ENCODE assay signal across 8 cellular contexts in the genomic region with DNA sequence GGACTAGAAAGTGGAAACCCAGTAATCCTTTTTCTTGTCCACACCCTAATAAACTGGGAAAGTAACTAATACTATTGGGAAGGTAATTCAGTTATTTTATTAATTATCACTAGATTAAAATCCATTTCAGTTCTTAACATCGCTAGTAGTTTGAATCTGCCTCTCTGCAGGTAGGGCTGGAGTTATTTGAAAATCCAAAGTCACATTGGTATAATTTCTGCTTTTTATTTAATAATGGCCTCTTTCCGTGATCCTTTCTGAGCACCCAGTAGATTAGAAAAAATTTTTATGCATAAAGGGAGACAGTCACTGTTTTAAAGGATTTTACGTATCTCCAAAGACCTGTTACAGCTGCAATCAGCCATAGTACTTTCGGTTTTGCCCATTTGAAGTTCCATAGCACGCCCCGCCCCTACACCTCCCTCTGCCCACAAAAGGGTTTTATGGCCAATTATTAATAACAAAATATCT. TPM values are rescaled to one million over a fixed set of nuclear protein-coding genes. Genes with fewer than 3 reads are reported as not detected.
DNase-seq lines count a peak whose midpoint lies in the region; ATAC-seq and TF ChIP-seq lines count a peak whose summit lies in the region.

No MANE protein-coding gene starts in this region.

- peak overlapping the region; percentile 97 for H3K9ac ChIP-seq in ES-I3 (ENCODE audit: low read depth, low read length)

- no peak for TF ChIP-seq CTCF in omental fat pad (IDR thresholded peaks at IDR 0.05)

- intact Hi-C loops in sciatic nerve (cut with DNase I), result no loop called here

- no peaks in the 10 kb centered on the region for H3K4me1 ChIP-seq in ES-I3 (ENCODE audit: insufficient read depth, low read length)

- peak; percentile 65 for ATAC-seq in GM21528 (IDR thresholded peaks at IDR 0.05; ENCODE audit: low FRiP score, unreplicated experiment)
- peak; percentile 82 for ATAC-seq in sciatic nerve
- no peak for ATAC-seq in omental fat pad (ENCODE audit: low FRiP score)

- DNase-seq in HUDEP-2 (lab: John Stamatoyannopoulos, UW; ENCODE audit: unreplicated experiment in 76 of 76), result peak in 56 of 76 experiments; percentile 1 to 61 (median 26)
- DNase-seq in SK-N-DZ (ENCODE audit: low spot score), result peak; percentile 12
- peak; percentile 37 for DNase-seq in hepatic stellate cell (ENCODE audit: low spot score)
- DNase-seq in sciatic nerve (ENCODE audit: low spot score), result no peak
- no peak for DNase-seq in omental fat pad (ENCODE audit: low spot score)

- no peaks in the 10 kb centered on the region for H3K9me3 ChIP-seq in ES-I3 (ENCODE audit: control insufficient read depth, insufficient read depth, low read length)

- peak overlapping the region; percentile 70 for H3K27ac ChIP-seq in angular gyrus (ENCODE audit: low read depth, low read length)

- H3K36me3 ChIP-seq in ES-I3 (ENCODE audit: insufficient read depth, low read length), result peaks cover 3% of the 10 kb centered on the region; the same call in 1 of the 2 replicates

RNA-seq across cellular contexts. Expression of a gene that starts 0.6 kb away (rescaled TPM):
- 120 and 140 TPM in 2 replicates for polyA plus RNA-seq in SK-N-DZ (2014; cell fraction: cytosol; rRNA removed)
- 64.0 and 70.7 TPM in 2 replicates for polyA plus RNA-seq in SK-N-DZ (2014; cell fraction: nucleus; rRNA removed)
- 86.6 TPM for total RNA-seq in sciatic nerve
- total RNA-seq in omental fat pad, result 100 to 1,000 TPM; 102 to 126 (median 112) TPM

RNA-seq across cellular contexts. Expression of a gene that starts 20.0 kb away (rescaled TPM):
- polyA plus RNA-seq in SK-N-DZ (2014; cell fraction: cytosol; rRNA removed), result 274 and 296 TPM in 2 replicates
- polyA plus RNA-seq in SK-N-DZ (2014; cell fraction: nucleus; rRNA removed), result 548 and 556 TPM in 2 replicates
- total RNA-seq in sciatic nerve (100 TPM), omental fat pad (100 to 1,000 TPM; 109 to 165 (median 133) TPM)

Comparison
In these comparisons a context has a peak if more than half of its experiments do, and no peak if none do; other contexts are left out.
1. DNase-seq: peak in HUDEP-2 (56 of 76), SK-N-DZ (single experiment) and hepatic stellate cell (single experiment); none in sciatic nerve (single experiment) and omental fat pad (single experiment).